Comparison of ENCODE assay signal across 25 cellular contexts in genomic region chr10:13637894-13638293, GRCh38.
"Had no signal": no experiment of that assay in that cellular context is flagged by ENCODE, and none has a peak within 500 bp of the region (broad histone marks: within the 10 kb centered on the region; RNA-seq: fewer than 3 reads in every experiment).

No MANE protein-coding gene starts in this region.

- H3K9me3 ChIP-seq: colonic mucosa, gastrocnemius medialis, testis had no signal

- H3K27me3 Mint-ChIP-seq: dendritic cell treated with granulocyte-macrophage colony-stimulating factor and Interleukin-4, amounts not matched to agents 40 ng/mL and 50 ng/mL, for 4 days; effector memory CD8-positive, alpha-beta T cell; naive thymus-derived CD4-positive, alpha-beta T cell; progenitor cell of endocrine pancreas; stimulated activated memory B cell treated with anti-CD40 and anti-IgM and Interleukin-4, amounts not matched to agents 10 μg/mL and 1 μg/mL and 100 μg/mL, for 72 hours; type B pancreatic cell had no signal

- ATAC-seq: effector memory CD8-positive, alpha-beta T cell; gastrocnemius medialis; left lobe of liver; naive thymus-derived CD4-positive, alpha-beta T cell; stimulated activated memory B cell treated with anti-CD40 and anti-IgM and Interleukin-4, amounts not matched to agents 10 μg/mL and 1 μg/mL and 100 μg/mL, for 72 hours; stimulated activated naive CD8-positive, alpha-beta T cell treated with anti-CD3 and anti-CD28 coated beads, Interleukin-15, Interleukin-2, amounts not matched to agents 100 U/mL and 50 U/mL, for 24 hours had no signal

- H3K36me3 ChIP-seq: colonic mucosa, right lobe of liver had no signal

- H3K4me3 ChIP-seq: colonic mucosa, gastrocnemius medialis, right lobe of liver, testis, tibial artery had no signal

- H3K79me2 ChIP-seq: parathyroid adenoma had no signal

- H3K27me3 ChIP-seq: colonic mucosa, gastrocnemius medialis, right lobe of liver, testis, tibial artery had no signal

- H3K9ac ChIP-seq: parathyroid adenoma had no signal

- H3K4me3 Mint-ChIP-seq: dendritic cell treated with granulocyte-macrophage colony-stimulating factor and Interleukin-4, amounts not matched to agents 40 ng/mL and 50 ng/mL, for 4 days; effector memory CD8-positive, alpha-beta T cell; naive thymus-derived CD4-positive, alpha-beta T cell; nephron; stimulated activated memory B cell treated with anti-CD40 and anti-IgM and Interleukin-4, amounts not matched to agents 10 μg/mL and 1 μg/mL and 100 μg/mL, for 72 hours; type B pancreatic cell had no signal

- FAIRE-seq: endometrium, kidney had no signal

- H3K4me1 Mint-ChIP-seq: stimulated activated memory B cell treated with anti-CD40 and anti-IgM and Interleukin-4, amounts not matched to agents 10 μg/mL and 1 μg/mL and 100 μg/mL, for 72 hours had no signal

- H3K27ac Mint-ChIP-seq: dendritic cell treated with granulocyte-macrophage colony-stimulating factor and Interleukin-4, amounts not matched to agents 40 ng/mL and 50 ng/mL, for 4 days; effector memory CD8-positive, alpha-beta T cell; naive thymus-derived CD4-positive, alpha-beta T cell; nephron; progenitor cell of endocrine pancreas; stimulated activated memory B cell treated with anti-CD40 and anti-IgM and Interleukin-4, amounts not matched to agents 10 μg/mL and 1 μg/mL and 100 μg/mL, for 72 hours; type B pancreatic cell had no signal

- H2AFZ ChIP-seq: parathyroid adenoma had no signal

- DNase-seq: central memory CD4-positive, alpha-beta T cell; colonic mucosa; effector memory CD8-positive, alpha-beta T cell; foreskin fibroblast; gastrocnemius medialis; head of caudate nucleus; kidney; mesenchymal stem cell; midbrain; naive thymus-derived CD4-positive, alpha-beta T cell; nucleus accumbens; right lobe of liver; stimulated activated CD4-positive, alpha-beta T cell treated with anti-CD3 and anti-CD28 coated beads, Interleukin-4, amount 100 ng/mL, for 4 hours; stimulated activated naive CD8-positive, alpha-beta T cell treated with anti-CD3 and anti-CD28 coated beads, Interleukin-15, Interleukin-2, amounts not matched to agents 100 U/mL and 50 U/mL, for 24 hours; substantia nigra; testis; tibial artery had no signal

- H3K4me1 ChIP-seq: colonic mucosa, parathyroid adenoma, right lobe of liver, testis had no signal

- H3K27ac ChIP-seq: colonic mucosa, gastrocnemius medialis, parathyroid adenoma, right lobe of liver, testis had no signal
